11 cellular contexts compared by ENCODE assay signal in the genomic region with DNA sequence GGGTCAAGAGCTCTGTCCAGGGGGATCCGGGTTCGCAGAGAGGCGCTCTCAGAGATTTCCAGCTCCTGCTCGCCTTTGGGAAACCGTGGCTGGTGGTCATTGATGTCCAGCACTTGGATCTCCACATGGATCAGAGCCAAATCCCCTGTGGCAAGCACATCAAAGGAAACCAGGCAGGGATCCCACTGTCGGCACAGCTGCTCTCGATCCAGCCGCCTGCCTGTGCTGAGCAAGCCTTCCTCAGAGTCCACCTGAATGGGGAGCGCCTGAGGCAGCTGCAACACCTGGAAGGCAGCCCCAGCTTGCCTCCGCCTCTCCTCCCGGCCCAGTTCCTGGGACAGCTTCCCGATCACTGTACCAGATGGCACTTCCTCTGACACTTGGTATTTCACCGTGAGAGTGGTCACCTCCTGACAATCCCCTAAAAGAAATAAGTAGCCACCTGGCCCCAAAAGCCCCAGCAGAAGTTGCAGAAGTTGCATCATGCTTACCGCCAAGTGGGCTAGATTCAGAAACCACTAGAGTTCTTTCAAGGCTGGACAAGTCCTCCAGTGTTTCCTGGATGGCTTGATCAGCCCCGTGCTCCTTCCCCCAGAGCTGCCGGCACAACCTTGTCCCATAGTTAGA. TPM values are rescaled to one million over a fixed set of nuclear protein-coding genes. Genes with fewer than 3 reads are reported as not detected.
DNase-seq lines count a peak whose midpoint lies in the region; ATAC-seq and TF ChIP-seq lines count a peak whose summit lies in the region.
"Had no signal": no experiment of that assay in that cellular context is flagged by ENCODE, and none has a peak within 500 bp of the region (broad histone marks: within the 10 kb centered on the region; RNA-seq: fewer than 3 reads in every experiment).

No MANE protein-coding gene starts in this region.

- TF ChIP-seq CTCF in left ventricle myocardium inferior (IDR thresholded peaks at IDR 0.05; ENCODE audit: borderline replicate concordance): no peak

- H3K27me3 ChIP-seq in left ventricle myocardium inferior (ENCODE audit: low read depth) (no peaks in the 10 kb centered on the region), duodenal mucosa (ENCODE audit: control insufficient read depth in 1 of 2, insufficient read depth in 2 of 2, low read length in 2 of 2) (no peaks in the 10 kb centered on the region), subcutaneous abdominal adipose tissue (ENCODE audit: control insufficient read depth in 5 of 5, insufficient read depth in 4 of 5, low read length in 5 of 5) (peaks cover 0 to 9% (median 2%) of the 10 kb centered on the region in 5 donors)
- H3K27me3 ChIP-seq: SJSA1 had no signal

- ATAC-seq in left ventricle myocardium superior: no peak
- ATAC-seq in HG03439 (IDR thresholded peaks at IDR 0.05; ENCODE audit: unreplicated experiment): no peak

- H3K9me3 ChIP-seq in left ventricle myocardium inferior (replicated peaks) (no peaks in the 10 kb centered on the region), duodenal mucosa (ENCODE audit: control insufficient read depth in 1 of 2, low read length in 2 of 2) (no peaks in the 10 kb centered on the region), subcutaneous abdominal adipose tissue (ENCODE audit: control insufficient read depth in 5 of 5, low read length in 5 of 5) (no peaks in the 10 kb centered on the region)
- H3K9me3 ChIP-seq: SJSA1 had no signal

- H3K4me1 ChIP-seq in left ventricle myocardium inferior (peaks cover 72% of the 10 kb centered on the region), duodenal mucosa (ENCODE audit: control insufficient read depth in 1 of 2, insufficient read depth in 2 of 2, low read length in 2 of 2) (peaks cover 7 to 29% of the 10 kb centered on the region in 2 donors), subcutaneous abdominal adipose tissue (ENCODE audit: control insufficient read depth in 5 of 5, insufficient read depth in 5 of 5, low read length in 5 of 5) (peaks cover 8 to 88% (median 57%) of the 10 kb centered on the region in 5 donors)

- peak overlapping the region; percentile 88 for H3K27ac ChIP-seq in left ventricle myocardium inferior (replicated peaks)
- H3K27ac ChIP-seq in duodenal mucosa (ENCODE audit: low read depth, low read length): peak overlapping the region; percentile 44
- peak overlapping the region; percentile 61 for H3K27ac ChIP-seq in subcutaneous abdominal adipose tissue (ENCODE audit: low read depth, low read length)
- H3K27ac ChIP-seq: SJSA1 had no signal

- DNase-seq in left ventricle myocardium inferior (no peak), left ventricle myocardium superior (no peak), NCI-H524 (lab: John Stamatoyannopoulos, UW) (peak; percentile 73 to 79), GOT3 (lab: John Stamatoyannopoulos, UW) (no peak), NCI-H1694 treated with DMSO at 0.1 percent for 48 hours (lab: John Stamatoyannopoulos, UW) (no peak)
- DNase-seq: KG1, NCI-H446 had no signal

- H3K4me3 ChIP-seq in left ventricle myocardium inferior: peak overlapping the region; percentile 65
- H3K4me3 ChIP-seq in duodenal mucosa (ENCODE audit: low read depth in 1 of 2, low read length in 2 of 2): peak overlapping the region in 1 of 2 donors; percentile 29
- peak overlapping the region in 4 of 5 donors; percentile 63 to 76 (median 66) for H3K4me3 ChIP-seq in subcutaneous abdominal adipose tissue (ENCODE audit: low read depth in 1 of 5, low read length in 5 of 5)
- H3K4me3 ChIP-seq: SJSA1 had no signal

- intact Hi-C loops in left ventricle myocardium inferior (cut with micrococcal nuclease): loop anchor here (10.0 kb wide), 1 partner anchor 63 kb away; no protein-coding TSS in a partner anchor
- intact Hi-C loops in left ventricle myocardium superior (cut with micrococcal nuclease): loop anchor here (5.0 kb wide), 1 partner anchor 260 kb away; no protein-coding TSS in a partner anchor

- no peak overlapping the region for H3K9ac ChIP-seq in duodenal mucosa (ENCODE audit: low read depth in 1 of 2, low read length in 2 of 2)
- peak overlapping the region in 3 of 5 donors; percentile 6 to 60 (median 52) for H3K9ac ChIP-seq in subcutaneous abdominal adipose tissue (ENCODE audit: low read length in 5 of 5)

- H3K36me3 ChIP-seq in left ventricle myocardium inferior (no peaks in the 10 kb centered on the region), duodenal mucosa (ENCODE audit: control insufficient read depth in 1 of 2, insufficient read depth in 2 of 2, low read length in 2 of 2) (no peaks in the 10 kb centered on the region), subcutaneous abdominal adipose tissue (ENCODE audit: control insufficient read depth in 5 of 5, insufficient read depth in 5 of 5, low read length in 5 of 5) (peaks cover 0 to 2% (median 0%) of the 10 kb centered on the region in 5 donors)
- H3K36me3 ChIP-seq: SJSA1 had no signal

RNA-seq across cellular contexts. Expression of gene PCDH12, which starts 0.5 kb away (rescaled TPM):
- total RNA-seq in left ventricle myocardium inferior (7.6 TPM), left ventricle myocardium superior (11.1 TPM)
- total RNA-seq: SJSA1 had no signal

RNA-seq across cellular contexts. Expression of gene RNF14, which starts 11.4 kb away (rescaled TPM):
- 120 TPM for total RNA-seq in left ventricle myocardium inferior
- total RNA-seq in left ventricle myocardium superior: 99.8 TPM

RNA-seq across cellular contexts. Expression of gene DELE1, which starts 33.8 kb away (rescaled TPM):
- total RNA-seq in left ventricle myocardium inferior (125 TPM), left ventricle myocardium superior (107 TPM)

RNA-seq across cellular contexts. Expression of gene GNPDA1, which starts 55.3 kb away (rescaled TPM):
- total RNA-seq in left ventricle myocardium inferior (24.3 TPM), left ventricle myocardium superior (20.2 TPM)

Comparison
In these comparisons a context has a peak if more than half of its experiments do, and no peak if none do; other contexts are left out.
1. DNase-seq: peak in NCI-H524 (2 of 2); none in left ventricle myocardium inferior (single experiment), left ventricle myocardium superior (single experiment), GOT3 (single experiment) and NCI-H1694 treated with DMSO at 0.1 percent for 48 hours (single experiment).
2. H3K9ac ChIP-seq: peak in subcutaneous abdominal adipose tissue (3 of 5); none in duodenal mucosa (0 of 2).
3. Peak in every context shown above with its lines, with median percentiles within 50 percentile points of each other: H3K27ac ChIP-seq.